13 cellular contexts compared by ENCODE assay signal in genomic region chr17:27747462-27748359, GRCh38. TPM values are rescaled to one million over a fixed set of nuclear protein-coding genes. Genes with fewer than 3 reads are reported as not detected.
DNase-seq lines count a peak whose midpoint lies in the region; ATAC-seq and TF ChIP-seq lines count a peak whose summit lies in the region.
"Had no signal": no experiment of that assay in that cellular context is flagged by ENCODE, and none has a peak within 500 bp of the region (broad histone marks: within the 10 kb centered on the region; RNA-seq: fewer than 3 reads in every experiment).

No MANE protein-coding gene starts in this region.

- intact Hi-C loops in transverse colon (cut with DNase I; ENCODE audit: low total_unique reads), result no loop called here

- no peak overlapping the region for H2AFZ ChIP-seq in SK-N-SH (ENCODE audit: low read depth)

- WGBS in SK-N-SH (ENCODE audit: low lambda C conversion rate), result 60% methylated on average over 13 of the region's 13 CpGs
- WGBS in transverse colon (ENCODE audit: low coverage in 1 of 2), 2 donors, result 90 to 97% methylated on average over 4 to 13 of the region's 13 CpGs

- no peaks in the 10 kb centered on the region for H3K9me3 ChIP-seq in SK-N-SH
- no peaks in the 10 kb centered on the region for H3K9me3 ChIP-seq in transverse colon
- H3K9me3 ChIP-seq: heart right ventricle, thoracic aorta had no signal

- CTCF ChIA-PET in SK-N-SH (lab: Yijun Ruan, JAX), result interaction anchor here (0.6 to 3.0 kb wide), 8 partner anchors 9 to 133 kb away, joined by 3 to 12 read pairs (median 4); no protein-coding TSS in a partner anchor

- DNase-seq in SK-N-SH (no peak), NCI-H69 (lab: John Stamatoyannopoulos, UW) (peak; percentile 39), epithelial cell of proximal tubule (ENCODE audit: low read depth) (no peak), transverse colon (no peak)
- no peak for DNase-seq in activated CD4-positive, alpha-beta T cell treated with anti-CD3 and anti-CD28 coated beads, Interleukin-2, amount 50 U/mL, for 4 hours
- DNase-seq: activated gamma-delta T cell treated with Interleukin-2 at 50 U/mL for 16 hours, heart right ventricle, right cardiac atrium had no signal

- TF ChIP-seq CTCF in SK-N-SH (IDR thresholded peaks at IDR 0.05), result peak; percentile 34; the same call in 1 of the 2 replicates
- peak; percentile 57 for TF ChIP-seq CTCF in epithelial cell of proximal tubule (conservative IDR thresholded peaks at IDR 0.05; ENCODE audit: low read depth, low read length)
- peak in 3 of 5 experiments; percentile 12 to 33 (median 15) for TF ChIP-seq CTCF in transverse colon (IDR thresholded peaks at IDR 0.05)

- no peak for ATAC-seq in SK-N-SH treated with all-trans-retinoic acid at 6 μM for 48 hours
- ATAC-seq in GM19351 (IDR thresholded peaks at IDR 0.05; ENCODE audit: unreplicated experiment), result no peak
- ATAC-seq in GM21367 (IDR thresholded peaks at IDR 0.05; ENCODE audit: unreplicated experiment), result no peak
- ATAC-seq: heart right ventricle, right cardiac atrium had no signal

- TF ChIP-seq POLR2A in transverse colon (IDR thresholded peaks at IDR 0.05), result no peak

- H4K20me1 ChIP-seq in SK-N-SH (ENCODE audit: insufficient read depth), result no peaks in the 10 kb centered on the region

- in situ Hi-C loops in transverse colon (cut with MboI; ENCODE audit: low pct_ligation_motif_present in 1 of 4, low pct_unique_long_range_greater_than_20kb in 1 of 4, low sequenced_read_pairs in 3 of 4), result loop anchor here in 3 of 4 donors (10.0 to 25.0 kb wide), 2 partner anchors 83 to 385 kb away; no protein-coding TSS in a partner anchor

- H3F3A ChIP-seq in SK-N-SH (replicated peaks; ENCODE audit: insufficient read depth), result no peaks in the 10 kb centered on the region

- no peaks in the 10 kb centered on the region for H3K9me2 ChIP-seq in SK-N-SH

- no peaks in the 10 kb centered on the region for H3K79me2 ChIP-seq in SK-N-SH (ENCODE audit: insufficient read depth)

- H3K27me3 ChIP-seq in SK-N-SH (ENCODE audit: insufficient read depth) (no peaks in the 10 kb centered on the region; the same call in 1 of the 2 replicates), transverse colon (no peaks in the 10 kb centered on the region)
- H3K27me3 ChIP-seq: heart right ventricle had no signal

- no peak overlapping the region for H3K4me2 ChIP-seq in SK-N-SH

- no peak overlapping the region; a peak in 1 of 4 replicates for H3K4me3 ChIP-seq in SK-N-SH (ENCODE audit: low read depth in 2 of 2, low read length in 1 of 2)
- H3K4me3 ChIP-seq in epithelial cell of proximal tubule (ENCODE audit: low read depth, low read length), result no peak overlapping the region
- H3K4me3 ChIP-seq in transverse colon, result no peak overlapping the region
- H3K4me3 ChIP-seq: coronary artery, heart right ventricle, thoracic aorta had no signal

- H3K9ac ChIP-seq in SK-N-SH, result no peak overlapping the region

- H3K4me1 ChIP-seq in SK-N-SH (ENCODE audit: control insufficient read depth in 1 of 2, insufficient read depth in 2 of 2, low read depth in 1 of 2, low read length in 1 of 2) (no peaks in the 10 kb centered on the region), transverse colon (no peaks in the 10 kb centered on the region)

- TF ChIP-seq RAD21 in SK-N-SH (IDR thresholded peaks at IDR 0.05; ENCODE audit: low read length), result no peak

- H3K36me3 ChIP-seq in SK-N-SH (replicated peaks in 1 of 2; ENCODE audit: control insufficient read depth in 1 of 2, insufficient read depth in 2 of 2, low read length in 1 of 2) (no peaks in the 10 kb centered on the region), transverse colon (no peaks in the 10 kb centered on the region)
- H3K36me3 ChIP-seq: heart right ventricle, thoracic aorta had no signal

- POLR2A ChIA-PET in SK-N-SH (lab: Yijun Ruan, JAX), result no interaction called here

- H3K27ac ChIP-seq in SK-N-SH (ENCODE audit: low read depth in 2 of 2, low read length in 1 of 2) (no peak overlapping the region), transverse colon (no peak overlapping the region)
- H3K27ac ChIP-seq: coronary artery, thoracic aorta had no signal

- TF ChIP-seq EP300 in SK-N-SH (IDR thresholded peaks at IDR 0.05; ENCODE audit: borderline replicate concordance in 1 of 2, low read depth in 1 of 2, low read length in 1 of 2) (no peak), transverse colon (IDR thresholded peaks at IDR 0.05; ENCODE audit: low read depth) (no peak)

TF ChIP-seq in SK-N-SH, 30 proteins besides CTCF, POLR2A, EP300 and RAD21 (continues in another document):
- TF ChIP-seq, protein P1, sequence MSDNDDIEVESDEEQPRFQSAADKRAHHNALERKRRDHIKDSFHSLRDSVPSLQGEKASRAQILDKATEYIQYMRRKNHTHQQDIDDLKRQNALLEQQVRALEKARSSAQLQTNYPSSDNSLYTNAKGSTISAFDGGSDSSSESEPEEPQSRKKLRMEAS (IDR thresholded peaks at IDR 0.05; ENCODE audit: low read depth), result no peak
- TF ChIP-seq NFIC (IDR thresholded peaks at IDR 0.05; ENCODE audit: borderline replicate concordance) (no peak), TAF1 (IDR thresholded peaks at IDR 0.05; ENCODE audit: borderline replicate concordance, low read depth, low read length) (no peak), RXRA (IDR thresholded peaks at IDR 0.05; ENCODE audit: borderline replicate concordance, low read depth) (no peak), EZH2phosphoT487 (IDR thresholded peaks at IDR 0.05; ENCODE audit: borderline replicate concordance, low read depth) (no peak), IRF3 (IDR thresholded peaks at IDR 0.05; ENCODE audit: low read depth, low read length) (no peak), GATA2 (CRISPR knock-in tag; IDR thresholded peaks at IDR 0.05) (no peak), ELF1 (IDR thresholded peaks at IDR 0.05) (no peak), FOSL2 (IDR thresholded peaks at IDR 0.05; ENCODE audit: borderline replicate concordance, low read depth) (no peak)

TF ChIP-seq in SK-N-SH treated with all-trans-retinoic acid at 6 μM for 48 hours, 23 proteins besides CTCF, POLR2A, EP300 and RAD21:
- TF ChIP-seq SNAI2 (CRISPR knock-in tag; IDR thresholded peaks at IDR 0.05), result no peak
- TF ChIP-seq CSDC2 (CRISPR knock-in tag; IDR thresholded peaks at IDR 0.05), result no peak
- TF ChIP-seq ZNF70 (CRISPR knock-in tag; IDR thresholded peaks at IDR 0.05), result no peak
- no peak for TF ChIP-seq RARB (CRISPR knock-in tag; IDR thresholded peaks at IDR 0.05)
- no peak for TF ChIP-seq ARNTL (CRISPR knock-in tag; IDR thresholded peaks at IDR 0.05; ENCODE audit: borderline replicate concordance, low read depth)

RNA-seq across cellular contexts. Expression of gene NOS2, which starts 52.6 kb away (rescaled TPM):
- not detected in 2 replicates for polyA plus RNA-seq in SK-N-SH (2012; rRNA removed)
- under 0.01 and 0.03 TPM in 2 replicates for polyA plus RNA-seq in SK-N-SH (2012; cell fraction: cytosol; rRNA removed)
- polyA plus RNA-seq in SK-N-SH (2012; cell fraction: nucleus; rRNA removed), result 0.01 and 0.05 TPM in 2 replicates
- total RNA-seq in epithelial cell of proximal tubule, result under 0.01 and 0.07 TPM in 2 replicates
- total RNA-seq in transverse colon, result 10 to 100 TPM in 1 of 4 donors, 1 to 10 TPM in 2, under 1 TPM in 1; 0.40 to 20.3 (median 2.2) TPM
- total RNA-seq: thoracic aorta had no signal
